ENCODE assay signal across 12 cellular contexts in genomic region chr11:8282621-8283509, GRCh38. TPM values are rescaled to one million over a fixed set of nuclear protein-coding genes. Genes with fewer than 3 reads are reported as not detected.
A peak's percentile ranks its signal among the peaks of the same experiment; 100 is the strongest.
DNase-seq lines count a peak whose midpoint lies in the region; ATAC-seq and TF ChIP-seq lines count a peak whose summit lies in the region.
"Had no signal": no experiment of that assay in that cellular context is flagged by ENCODE, and none has a peak within 500 bp of the region (broad histone marks: within the 10 kb centered on the region; RNA-seq: fewer than 3 reads in every experiment).

No MANE protein-coding gene starts in this region.

- H3K9me3 ChIP-seq in WERI-Rb-1 (ENCODE audit: severe bottlenecking) (no peaks in the 10 kb centered on the region), transverse colon (no peaks in the 10 kb centered on the region)

- WGBS in transverse colon (ENCODE audit: low coverage in 1 of 2), 2 donors, result 70 to 73% methylated on average over 17 to 20 of the region's 20 CpGs

- peaks cover 0 to 7% (median 3%) of the 10 kb centered on the region in 4 donors for H3K4me1 ChIP-seq in transverse colon

- H3K27me3 ChIP-seq in WERI-Rb-1 (ENCODE audit: insufficient read depth, low read depth, severe bottlenecking) (no peaks in the 10 kb centered on the region), transverse colon (peaks cover 10% of the 10 kb centered on the region)

- H3K27ac ChIP-seq in WERI-Rb-1 (peak overlapping the region; percentile 97), transverse colon (no peak overlapping the region)

- no peak for TF ChIP-seq POLR2A in transverse colon (IDR thresholded peaks at IDR 0.05)

- peak overlapping the region; percentile 49 for H3K4me3 ChIP-seq in WERI-Rb-1 (ENCODE audit: low read depth, low read length)
- peak overlapping the region; percentile 25 for H3K4me3 ChIP-seq in iPS-11a (ENCODE audit: low read depth, low read length)
- H3K4me3 ChIP-seq in transverse colon, result peak overlapping the region in 1 of 4 donors; percentile 23
- H3K4me3 ChIP-seq: GM12878, lung had no signal

- intact Hi-C loops in sciatic nerve (cut with DNase I) (no loop called here), transverse colon (cut with DNase I; ENCODE audit: low total_unique reads) (no loop called here)

- in situ Hi-C loops in transverse colon (cut with MboI; ENCODE audit: low pct_ligation_motif_present in 1 of 4, low pct_unique_long_range_greater_than_20kb in 1 of 4, low sequenced_read_pairs in 3 of 4), result no loop called here

- H3K36me3 ChIP-seq in WERI-Rb-1 (no peaks in the 10 kb centered on the region), transverse colon (no peaks in the 10 kb centered on the region)

- DNase-seq in NCI-H1105 (lab: John Stamatoyannopoulos, UW) (peak; percentile 44), WERI-Rb-1 (peak; percentile 89), sciatic nerve (ENCODE audit: low spot score) (peak; percentile 35), UCSD-AML1 (lab: John Stamatoyannopoulos, UW; ENCODE audit: unreplicated experiment) (no peak), transverse colon (no peak), DMS153 treated with DMSO at 0.1 percent for 48 hours (lab: John Stamatoyannopoulos, UW; ENCODE audit: unreplicated experiment) (no peak)
- DNase-seq: CD8-positive, alpha-beta memory T cell; KG1 had no signal

- TF ChIP-seq CTCF in WERI-Rb-1 (IDR thresholded peaks at IDR 0.05; ENCODE audit: low read depth, low read length) (no peak), transverse colon (IDR thresholded peaks at IDR 0.05) (no peak)

- no peak for TF ChIP-seq EP300 in transverse colon (IDR thresholded peaks at IDR 0.05; ENCODE audit: low read depth)

- ATAC-seq in sciatic nerve (no peak), GM19328 (IDR thresholded peaks at IDR 0.05; ENCODE audit: unreplicated experiment) (no peak)
- ATAC-seq: GM12878 had no signal

RNA-seq across cellular contexts. Expression of gene LMO1, which starts 19.2 kb away (rescaled TPM):
- total RNA-seq in sciatic nerve (0.62 TPM), transverse colon (not detected)
- total RNA-seq: CD8-positive, alpha-beta memory T cell; GM12878 had no signal

Comparison
In these comparisons a context has a peak if more than half of its experiments do, and no peak if none do; other contexts are left out.
1. DNase-seq: peak in NCI-H1105 (single experiment), WERI-Rb-1 (single experiment) and sciatic nerve (single experiment); none in UCSD-AML1 (single experiment), transverse colon (single experiment) and DMS153 treated with DMSO at 0.1 percent for 48 hours (single experiment).